In the genomic region with DNA sequence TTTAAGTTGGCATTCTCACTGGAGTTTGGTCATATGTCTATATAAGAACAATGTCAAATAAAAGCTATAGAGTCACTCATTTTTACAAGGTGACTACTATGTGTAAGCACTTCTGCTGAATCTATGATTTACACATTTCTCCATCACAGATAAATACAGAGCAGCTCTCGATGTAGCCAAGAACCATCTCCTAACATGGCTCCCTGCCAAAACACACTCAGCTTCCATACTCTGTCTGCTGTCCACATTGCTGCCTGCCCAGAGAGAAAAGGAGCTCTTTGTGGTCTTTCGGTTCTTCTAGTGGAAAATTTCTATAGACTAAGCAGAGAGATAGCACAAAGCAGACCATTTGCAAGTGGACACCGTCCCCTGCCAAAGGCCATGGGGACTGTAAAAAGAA, we compare ENCODE assay signal across 10 cellular contexts.
DNase-seq lines count a peak whose midpoint lies in the region; ATAC-seq and TF ChIP-seq lines count a peak whose summit lies in the region.
"Had no signal": no experiment of that assay in that cellular context is flagged by ENCODE, and none has a peak within 500 bp of the region (broad histone marks: within the 10 kb centered on the region; RNA-seq: fewer than 3 reads in every experiment).

No MANE protein-coding gene starts in this region.

- no peaks in the 10 kb centered on the region for H3K9me3 Mint-ChIP-seq in glutamatergic neuron (ENCODE audit: unreplicated experiment)

- CTCF ChIA-PET in PC-3 (lab: Charles Lee) = interaction anchor here (1.1 kb wide), 1 partner anchor 38 kb away, joined by 6 read pairs; no protein-coding TSS in a partner anchor

- BruUV-seq in PC-3 (replicated peaks; lab: Mats Ljungman, UMichigan) = no TSS peak

- H3K4me2 ChIP-seq in PC-3 (ENCODE audit: low read length) = peak overlapping the region; percentile 75

- DNase-seq in NCI-H510A treated with DMSO at 0.1 percent for 48 hours (lab: John Stamatoyannopoulos, UW) = peak; percentile 54
- no peak for DNase-seq in NCI-H510A (lab: John Stamatoyannopoulos, UW)
- DNase-seq in PC-3 = peak; percentile 90
- peak; percentile 84 for DNase-seq in foreskin melanocyte
- DNase-seq in superior temporal gyrus (ENCODE audit: extremely low spot score) = peak; percentile 66
- no peak for DNase-seq in glutamatergic neuron
- no peak for DNase-seq in middle frontal gyrus (ENCODE audit: extremely low spot score, low spot score)
- DNase-seq: AML-193 had no signal

- peaks cover 4% of the 10 kb centered on the region for H3F3A ChIP-seq in PC-3 (ENCODE audit: low read length, unreplicated experiment)

- peak overlapping the region; percentile 89 for H3K27ac ChIP-seq in PC-3 (ENCODE audit: low read length)
- H3K27ac ChIP-seq: tibial nerve had no signal

- no peaks in the 10 kb centered on the region for H3K9me3 ChIP-seq in PC-3 (ENCODE audit: low read length)
- H3K9me3 ChIP-seq: tibial nerve had no signal

- H3K9me2 ChIP-seq in PC-3 (replicated peaks; ENCODE audit: low read length) = no peaks in the 10 kb centered on the region

- no peaks in the 10 kb centered on the region for H3K4me1 Mint-ChIP-seq in glutamatergic neuron (ENCODE audit: low read depth, unreplicated experiment)

- no peak for TF ChIP-seq CTCF in PC-3 (conservative IDR thresholded peaks at IDR 0.05; ENCODE audit: low read depth, low read length)
- no peak for TF ChIP-seq CTCF in glutamatergic neuron (IDR thresholded peaks at IDR 0.05; ENCODE audit: partially characterized antibody, unreplicated experiment)

- no peak overlapping the region for H3K4me3 Mint-ChIP-seq in glutamatergic neuron (ENCODE audit: unreplicated experiment)

- H3K27me3 ChIP-seq in PC-3 (ENCODE audit: low read length) = no peaks in the 10 kb centered on the region
- H3K27me3 ChIP-seq: tibial nerve had no signal

- H3K36me3 ChIP-seq in PC-3 (ENCODE audit: low read depth, low read length) = no peaks in the 10 kb centered on the region
- H3K36me3 ChIP-seq: tibial nerve had no signal

- H4K20me1 ChIP-seq in PC-3 (ENCODE audit: low read length) = no peaks in the 10 kb centered on the region

- H3K36me3 Mint-ChIP-seq in glutamatergic neuron (ENCODE audit: unreplicated experiment) = no peaks in the 10 kb centered on the region

- H3K27ac Mint-ChIP-seq in glutamatergic neuron (ENCODE audit: unreplicated experiment) = no peak overlapping the region

- peak overlapping the region; percentile 39 for H3K9ac ChIP-seq in PC-3 (ENCODE audit: low read length)

- intact Hi-C loops in PC-3 (cut with micrococcal nuclease) = loop anchor here (1.0 to 2.0 kb wide), 2 partner anchors 118 to 546 kb away; no protein-coding TSS in a partner anchor

- H2AFZ ChIP-seq in PC-3 (ENCODE audit: low read length) = peak overlapping the region; percentile 58

- no peaks in the 10 kb centered on the region for H3K27me3 Mint-ChIP-seq in glutamatergic neuron (ENCODE audit: unreplicated experiment)

- ATAC-seq in PC-3 (peak; percentile 97), GM21619 (IDR thresholded peaks at IDR 0.05; ENCODE audit: unreplicated experiment) (no peak)

- H3K4me3 ChIP-seq in PC-3 (ENCODE audit: low read length) = peak overlapping the region; percentile 22; the same call in 1 of the 2 replicates
- H3K4me3 ChIP-seq: tibial nerve had no signal

- POLR2A ChIA-PET in PC-3 (lab: Charles Lee; ENCODE audit: unreplicated experiment) = no interaction called here

- peaks cover 25% of the 10 kb centered on the region for H3K4me1 ChIP-seq in PC-3 (ENCODE audit: insufficient read depth, low read length)

- no peaks in the 10 kb centered on the region for H3K79me2 ChIP-seq in PC-3 (ENCODE audit: low read length)

Comparison
In these comparisons a context has a peak if more than half of its experiments do, and no peak if none do; other contexts are left out.
1. DNase-seq: peak in NCI-H510A treated with DMSO at 0.1 percent for 48 hours (single experiment), PC-3 (single experiment), foreskin melanocyte (single experiment) and superior temporal gyrus (single experiment); none in NCI-H510A (single experiment), glutamatergic neuron (single experiment) and middle frontal gyrus (single experiment).